ENCODE assay signal across 1 cellular context in genomic region chr19:4482721-4483120, GRCh38.
TF ChIP-seq lines count a peak whose summit lies in the region.

No MANE protein-coding gene starts in this region.

TF ChIP-seq in WTC11, 78 proteins besides CTCF, POLR2A, EP300 and RAD21 (continued from another document):
- TF ChIP-seq, protein P1, sequence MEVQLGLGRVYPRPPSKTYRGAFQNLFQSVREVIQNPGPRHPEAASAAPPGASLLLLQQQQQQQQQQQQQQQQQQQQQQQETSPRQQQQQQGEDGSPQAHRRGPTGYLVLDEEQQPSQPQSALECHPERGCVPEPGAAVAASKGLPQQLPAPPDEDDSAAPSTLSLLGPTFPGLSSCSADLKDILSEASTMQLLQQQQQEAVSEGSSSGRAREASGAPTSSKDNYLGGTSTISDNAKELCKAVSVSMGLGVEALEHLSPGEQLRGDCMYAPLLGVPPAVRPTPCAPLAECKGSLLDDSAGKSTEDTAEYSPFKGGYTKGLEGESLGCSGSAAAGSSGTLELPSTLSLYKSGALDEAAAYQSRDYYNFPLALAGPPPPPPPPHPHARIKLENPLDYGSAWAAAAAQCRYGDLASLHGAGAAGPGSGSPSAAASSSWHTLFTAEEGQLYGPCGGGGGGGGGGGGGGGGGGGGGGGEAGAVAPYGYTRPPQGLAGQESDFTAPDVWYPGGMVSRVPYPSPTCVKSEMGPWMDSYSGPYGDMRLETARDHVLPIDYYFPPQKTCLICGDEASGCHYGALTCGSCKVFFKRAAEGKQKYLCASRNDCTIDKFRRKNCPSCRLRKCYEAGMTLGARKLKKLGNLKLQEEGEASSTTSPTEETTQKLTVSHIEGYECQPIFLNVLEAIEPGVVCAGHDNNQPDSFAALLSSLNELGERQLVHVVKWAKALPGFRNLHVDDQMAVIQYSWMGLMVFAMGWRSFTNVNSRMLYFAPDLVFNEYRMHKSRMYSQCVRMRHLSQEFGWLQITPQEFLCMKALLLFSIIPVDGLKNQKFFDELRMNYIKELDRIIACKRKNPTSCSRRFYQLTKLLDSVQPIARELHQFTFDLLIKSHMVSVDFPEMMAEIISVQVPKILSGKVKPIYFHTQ (CRISPR knock-in tag; IDR thresholded peaks at IDR 0.05): no peak
- TF ChIP-seq ZNF219 (CRISPR knock-in tag; IDR thresholded peaks at IDR 0.05; ENCODE audit: borderline replicate concordance) (no peak), ZNF232 (CRISPR knock-in tag; IDR thresholded peaks at IDR 0.05) (no peak)
